Comparison of ENCODE assay signal across 8 cellular contexts in the genomic region with DNA sequence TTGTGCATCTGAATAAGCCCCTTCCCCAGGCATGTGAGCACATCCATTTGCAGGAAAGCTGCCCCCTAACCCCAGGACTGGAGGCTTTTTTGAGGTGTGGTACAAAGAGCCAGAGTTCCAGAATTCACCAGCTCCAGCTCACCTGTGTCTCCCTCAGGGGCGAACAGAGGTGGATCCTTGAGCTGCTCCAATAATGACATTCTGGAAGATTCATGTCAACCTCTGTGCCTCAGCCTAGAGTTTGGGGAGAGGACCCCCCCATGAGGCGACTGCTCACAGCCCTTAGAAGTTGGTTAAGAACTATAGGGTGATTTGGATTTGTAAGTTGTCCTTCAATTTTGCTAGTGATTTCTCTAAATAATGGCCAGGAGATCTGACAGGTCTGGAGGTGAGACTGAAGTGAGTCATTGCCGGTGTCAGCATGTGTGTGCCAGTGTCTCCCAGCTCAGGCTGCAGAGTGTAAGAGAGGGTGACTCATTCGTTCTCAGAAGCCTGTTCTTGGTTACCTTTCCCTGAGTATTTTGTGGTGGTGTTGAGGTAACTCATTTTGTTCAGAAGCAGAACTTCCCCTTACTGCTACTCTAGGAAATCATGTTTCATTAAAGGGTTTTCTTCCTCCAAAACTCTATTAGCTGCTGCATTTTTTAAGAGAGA.
DNase-seq lines count a peak whose midpoint lies in the region; ATAC-seq and TF ChIP-seq lines count a peak whose summit lies in the region.

No MANE protein-coding gene starts in this region.

- in situ Hi-C loops in brain microvascular endothelial cell (cut with HindIII; ENCODE audit: low pct_ligation_motif_present, low sequenced_read_pairs) = no loop called here

- H3K4me1 ChIP-seq in left ventricle myocardium inferior = no peaks in the 10 kb centered on the region

- H3K4me3 ChIP-seq in brain microvascular endothelial cell (ENCODE audit: low read depth, low read length) (no peak overlapping the region), left ventricle myocardium inferior (no peak overlapping the region)

- TF ChIP-seq CTCF in brain microvascular endothelial cell (IDR thresholded peaks at IDR 0.05; ENCODE audit: low read depth, low read length, missing control alignments) (no peak), left ventricle myocardium inferior (IDR thresholded peaks at IDR 0.05; ENCODE audit: borderline replicate concordance) (no peak)

- DNase-seq in NOMO-1 (lab: John Stamatoyannopoulos, UW; ENCODE audit: unreplicated experiment in 2 of 2) = peak; percentile 14 to 69
- DNase-seq in brain microvascular endothelial cell = peak; percentile 63
- peak; percentile 69 for DNase-seq in stimulated activated CD4-positive, alpha-beta T cell treated with anti-CD3 and anti-CD28 coated beads, Interleukin-1b, Interleukin-23, amount 100 ng/mL, for 48 hours
- no peak for DNase-seq in sciatic nerve (ENCODE audit: low spot score)
- no peak for DNase-seq in left ventricle myocardium inferior

- H3K27me3 ChIP-seq in brain microvascular endothelial cell (replicated peaks) (no peaks in the 10 kb centered on the region), left ventricle myocardium inferior (ENCODE audit: low read depth) (peaks cover 96% of the 10 kb centered on the region)

- intact Hi-C loops in sciatic nerve (cut with DNase I) (no loop called here), left ventricle myocardium inferior (cut with micrococcal nuclease) (no loop called here)

- ATAC-seq in GM18520 (IDR thresholded peaks at IDR 0.05; ENCODE audit: unreplicated experiment) (peak; percentile 83), HG02678 (IDR thresholded peaks at IDR 0.05; ENCODE audit: unreplicated experiment) (peak; percentile 95), HG02840 (IDR thresholded peaks at IDR 0.05; ENCODE audit: low FRiP score, unreplicated experiment) (no peak), sciatic nerve (no peak)

- H3K36me3 ChIP-seq in brain microvascular endothelial cell (replicated peaks) (no peaks in the 10 kb centered on the region), left ventricle myocardium inferior (no peaks in the 10 kb centered on the region)

- H3K27ac ChIP-seq in brain microvascular endothelial cell (no peak overlapping the region), left ventricle myocardium inferior (replicated peaks) (no peak overlapping the region)

- no peaks in the 10 kb centered on the region for H3K9me3 ChIP-seq in left ventricle myocardium inferior (replicated peaks)

Comparison
In these comparisons a context has a peak if more than half of its experiments do, and no peak if none do; other contexts are left out.
1. ATAC-seq: peak in GM18520 (single experiment) and HG02678 (single experiment); none in HG02840 (single experiment) and sciatic nerve (single experiment).
2. DNase-seq: peak in NOMO-1 (2 of 2), brain microvascular endothelial cell (single experiment) and stimulated activated CD4-positive, alpha-beta T cell treated with anti-CD3 and anti-CD28 coated beads, Interleukin-1b, Interleukin-23, amount 100 ng/mL, for 48 hours (single experiment); none in sciatic nerve (single experiment) and left ventricle myocardium inferior (single experiment).